19 cellular contexts compared by ENCODE assay signal in genomic region chr5:74612059-74612458, GRCh38.
"Had no signal": no experiment of that assay in that cellular context is flagged by ENCODE, and none has a peak within 500 bp of the region (broad histone marks: within the 10 kb centered on the region; RNA-seq: fewer than 3 reads in every experiment).

No MANE protein-coding gene starts in this region.

- H3K27me3 ChIP-seq: MG63, SJSA1 had no signal

- H3K36me3 ChIP-seq: MG63, SJSA1 had no signal

- H3K4me1 ChIP-seq: SJSA1 had no signal

- H3K9me3 ChIP-seq: MG63, SJSA1 had no signal

- H3K27ac ChIP-seq: SJSA1, SK-N-MC had no signal

- H3K4me3 ChIP-seq: MG63, SJSA1, SK-N-MC had no signal

- DNase-seq: IMR-90, Karpas-422, KG1, MG63, NCI-H1092, NCI-H1105 treated with DMSO at 0.1 percent for 48 hours, NCI-H1436, NCI-H187, NCI-H2029, NCI-H2081 treated with DMSO at 0.1 percent for 48 hours, NCI-H2171, NCI-H345, NCI-H446 treated with DMSO at 0.1 percent for 48 hours, NCI-H510A treated with DMSO at 0.1 percent for 48 hours, Right ventricle myocardium superior, RPMI8226, SIG-M5 had no signal
